Comparison of ENCODE assay signal across 24 cellular contexts in the genomic region with DNA sequence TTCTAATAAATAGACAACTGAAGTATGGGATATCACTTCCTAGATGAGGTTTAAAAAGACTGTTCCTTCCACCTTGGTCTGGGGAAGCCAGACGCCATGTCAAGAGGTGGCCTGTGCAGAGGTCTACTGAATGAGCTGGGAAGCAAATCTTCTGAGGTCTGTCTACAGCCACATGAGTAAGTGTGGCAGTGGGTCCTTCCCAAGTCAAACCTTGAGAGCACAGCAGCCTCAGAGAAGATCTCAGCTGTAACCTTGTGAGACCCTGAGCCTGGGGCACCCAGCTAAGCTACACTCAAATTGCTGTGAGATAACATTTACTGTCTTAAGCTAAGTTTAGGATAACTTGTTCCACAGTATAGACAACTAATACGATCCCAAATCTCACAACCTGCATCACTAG. TPM values are rescaled to one million over a fixed set of nuclear protein-coding genes. Genes with fewer than 3 reads are reported as not detected.
DNase-seq lines count a peak whose midpoint lies in the region; ATAC-seq and TF ChIP-seq lines count a peak whose summit lies in the region.
"Had no signal": no experiment of that assay in that cellular context is flagged by ENCODE, and none has a peak within 500 bp of the region (broad histone marks: within the 10 kb centered on the region; RNA-seq: fewer than 3 reads in every experiment).

No MANE protein-coding gene starts in this region.

- 0 out of 2 replicates have a peak overlapping the region, but pooled peaks have one; percentile 7 for H3K27ac Mint-ChIP-seq in WTC11
- peak overlapping the region; percentile 72 for H3K27ac Mint-ChIP-seq in stimulated activated effector memory CD8-positive, alpha-beta T cell treated with anti-CD3 and anti-CD28 coated beads, Interleukin-12 subunit alpha, Interleukin-12 subunit beta, amount 100 ng/mL, for 72 hours
- H3K27ac Mint-ChIP-seq in activated CD4-positive, alpha-beta T cell treated with anti-CD3 and anti-CD28 coated beads, Interleukin-2, amount 10 ng/mL, durations not matched to agents 24 days and 14 days = no peak overlapping the region
- H3K27ac Mint-ChIP-seq: activated T-helper 2 cell treated with anti-CD3 and anti-CD28 coated beads, Interferon-gamma antibody, Interleukin-2, Interleukin-4, amounts not matched to agents 10 μg/mL and 5 μg/mL and 100 μg/mL, durations not matched to agents 14 hours and 24 hours and 36 hours had no signal

- no peak overlapping the region for H2AFZ ChIP-seq in SK-N-SH (ENCODE audit: low read depth)

- H3K27me3 Mint-ChIP-seq in WTC11 (ENCODE audit: low read depth) = no peaks in the 10 kb centered on the region
- H3K27me3 Mint-ChIP-seq in activated CD4-positive, alpha-beta T cell treated with anti-CD3 and anti-CD28 coated beads, Interleukin-2, amount 10 ng/mL, durations not matched to agents 24 days and 14 days = no peaks in the 10 kb centered on the region
- H3K27me3 Mint-ChIP-seq: brain had no signal

- no peak overlapping the region for H3K4me3 Mint-ChIP-seq in WTC11
- H3K4me3 Mint-ChIP-seq in stimulated activated effector memory CD8-positive, alpha-beta T cell treated with anti-CD3 and anti-CD28 coated beads, Interleukin-12 subunit alpha, Interleukin-12 subunit beta, amount 100 ng/mL, for 72 hours = no peak overlapping the region
- H3K4me3 Mint-ChIP-seq in activated CD4-positive, alpha-beta T cell treated with anti-CD3 and anti-CD28 coated beads, Interleukin-2, amount 10 ng/mL, durations not matched to agents 24 days and 14 days = no peak overlapping the region
- H3K4me3 Mint-ChIP-seq: brain had no signal

- no peaks in the 10 kb centered on the region for H3K36me3 Mint-ChIP-seq in WTC11
- peaks cover 41% of the 10 kb centered on the region for H3K36me3 Mint-ChIP-seq in stimulated activated effector memory CD8-positive, alpha-beta T cell treated with anti-CD3 and anti-CD28 coated beads, Interleukin-12 subunit alpha, Interleukin-12 subunit beta, amount 100 ng/mL, for 72 hours
- H3K36me3 Mint-ChIP-seq in activated CD4-positive, alpha-beta T cell treated with anti-CD3 and anti-CD28 coated beads, Interleukin-2, amount 10 ng/mL, durations not matched to agents 24 days and 14 days (ENCODE audit: low read depth) = peaks cover 14% of the 10 kb centered on the region

- DNase-seq in SK-N-SH (no peak), WTC11 (ENCODE audit: low spot score) (no peak), cardiac septum (ENCODE audit: low spot score) (no peak)
- DNase-seq in stimulated activated effector memory CD8-positive, alpha-beta T cell treated with anti-CD3 and anti-CD28 coated beads, Interleukin-12 subunit alpha, Interleukin-12 subunit beta, amount 100 ng/mL, for 72 hours (ENCODE audit: low spot score in 2 of 2) = no peak
- no peak for DNase-seq in activated CD4-positive, alpha-beta T cell treated with anti-CD3 and anti-CD28 coated beads, Interleukin-2, amount 10 ng/mL, durations not matched to agents 24 days and 14 days
- DNase-seq: Caco-2; heart left ventricle; NCI-H1417 treated with DMSO at 0.1 percent for 48 hours; NCI-H2107; NCI-H510A treated with DMSO at 0.1 percent for 48 hours; stimulated activated naive CD4-positive, alpha-beta T cell; T-helper 2 cell; thyroid gland had no signal

- peaks cover 5% of the 10 kb centered on the region for H3K4me1 Mint-ChIP-seq in WTC11
- H3K4me1 Mint-ChIP-seq in stimulated activated effector memory CD8-positive, alpha-beta T cell treated with anti-CD3 and anti-CD28 coated beads, Interleukin-12 subunit alpha, Interleukin-12 subunit beta, amount 100 ng/mL, for 72 hours = peaks cover 24% of the 10 kb centered on the region
- peaks cover 25% of the 10 kb centered on the region for H3K4me1 Mint-ChIP-seq in activated CD4-positive, alpha-beta T cell treated with anti-CD3 and anti-CD28 coated beads, Interleukin-2, amount 10 ng/mL, durations not matched to agents 24 days and 14 days

- TF ChIP-seq EP300 in SK-N-SH (IDR thresholded peaks at IDR 0.05; ENCODE audit: borderline replicate concordance in 1 of 2, low read depth in 1 of 2, low read length in 1 of 2) = no peak

- no peak for ATAC-seq in SK-N-SH treated with all-trans-retinoic acid at 6 μM for 48 hours
- ATAC-seq in WTC11 = no peak
- no peak for ATAC-seq in stimulated activated effector memory CD8-positive, alpha-beta T cell treated with anti-CD3 and anti-CD28 coated beads, Interleukin-12 subunit alpha, Interleukin-12 subunit beta, amount 100 ng/mL, for 72 hours
- ATAC-seq in GM21526 (IDR thresholded peaks at IDR 0.05; ENCODE audit: low FRiP score, unreplicated experiment) = no peak
- ATAC-seq: heart left ventricle, HepG2, Panc1 had no signal

- no peak for TF ChIP-seq RAD21 in SK-N-SH (IDR thresholded peaks at IDR 0.05; ENCODE audit: low read length)

- H3F3A ChIP-seq in SK-N-SH (replicated peaks; ENCODE audit: insufficient read depth) = no peaks in the 10 kb centered on the region

- no peaks in the 10 kb centered on the region; a peak in 2 of 4 replicates for H3K4me1 ChIP-seq in SK-N-SH (ENCODE audit: control insufficient read depth in 1 of 2, insufficient read depth in 2 of 2, low read depth in 1 of 2, low read length in 1 of 2)
- peaks cover 11% of the 10 kb centered on the region for H3K4me1 ChIP-seq in mesodermal cell (ENCODE audit: control insufficient read depth, insufficient read depth, low read length, poor library complexity, severe bottlenecking)
- H3K4me1 ChIP-seq: Caco-2 had no signal

- H3K9me3 ChIP-seq in SK-N-SH (no peaks in the 10 kb centered on the region), mesodermal cell (ENCODE audit: control insufficient read depth, low read length) (no peaks in the 10 kb centered on the region)
- H3K9me3 ChIP-seq: Caco-2, heart left ventricle, thyroid gland had no signal

- CTCF ChIA-PET in SK-N-SH (lab: Yijun Ruan, JAX) (no interaction called here), WTC11 (lab: Charles Lee) (no interaction called here)

- H3K9me3 Mint-ChIP-seq in WTC11 = no peaks in the 10 kb centered on the region
- H3K9me3 Mint-ChIP-seq in stimulated activated effector memory CD8-positive, alpha-beta T cell treated with anti-CD3 and anti-CD28 coated beads, Interleukin-12 subunit alpha, Interleukin-12 subunit beta, amount 100 ng/mL, for 72 hours = no peaks in the 10 kb centered on the region
- H3K9me3 Mint-ChIP-seq in activated CD4-positive, alpha-beta T cell treated with anti-CD3 and anti-CD28 coated beads, Interleukin-2, amount 10 ng/mL, durations not matched to agents 24 days and 14 days = no peaks in the 10 kb centered on the region
- H3K9me3 Mint-ChIP-seq: activated T-helper 2 cell treated with anti-CD3 and anti-CD28 coated beads, Interferon-gamma antibody, Interleukin-2, Interleukin-4, amounts not matched to agents 10 μg/mL and 5 μg/mL and 100 μg/mL, durations not matched to agents 14 hours and 24 hours and 36 hours; brain had no signal

- H3K79me2 ChIP-seq in SK-N-SH (ENCODE audit: insufficient read depth) = peaks cover 5% of the 10 kb centered on the region; the same call in 1 of the 2 replicates

- H3K4me3 ChIP-seq in SK-N-SH (ENCODE audit: low read depth in 2 of 2, low read length in 1 of 2) (no peak overlapping the region), mesodermal cell (ENCODE audit: extremely low read depth, insufficient read depth, low read length, poor library complexity, severe bottlenecking) (no peak overlapping the region)
- H3K4me3 ChIP-seq: coronary artery, heart left ventricle, skin epidermis, thyroid gland had no signal

- H3K9me2 ChIP-seq in SK-N-SH = no peaks in the 10 kb centered on the region

- WGBS in SK-N-SH (ENCODE audit: low lambda C conversion rate) = 100% methylated on average over 2 of the region's 2 CpGs
- 100% methylated on average over 1 to 2 of the region's 2 CpGs for WGBS in mesodermal cell (ENCODE audit: insufficient coverage in 2 of 2), 2 experiments

- H3K9ac ChIP-seq in SK-N-SH = no peak overlapping the region

- intact Hi-C loops in cardiac septum (cut with DNase I) = loop anchor here (10.0 kb wide), 1 partner anchor 439 kb away; no protein-coding TSS in a partner anchor
- intact Hi-C loops in activated CD4-positive, alpha-beta T cell treated with anti-CD3 and anti-CD28 coated beads, Interleukin-2, amount 10 ng/mL, durations not matched to agents 24 days and 14 days (cut with micrococcal nuclease) = loop anchor here (10.0 kb wide), 1 partner anchor 379 kb away; no protein-coding TSS in a partner anchor

- no peak overlapping the region for H3K4me2 ChIP-seq in SK-N-SH

- H3K36me3 ChIP-seq in SK-N-SH (replicated peaks in 1 of 2; ENCODE audit: control insufficient read depth in 1 of 2, insufficient read depth in 2 of 2, low read length in 1 of 2) (no peaks in the 10 kb centered on the region), mesodermal cell (ENCODE audit: control insufficient read depth, insufficient read depth, low read length) (peaks cover 14% of the 10 kb centered on the region)
- H3K36me3 ChIP-seq: thyroid gland had no signal

- no peaks in the 10 kb centered on the region for H4K20me1 ChIP-seq in SK-N-SH (ENCODE audit: insufficient read depth)

- H3K27ac ChIP-seq in SK-N-SH (ENCODE audit: low read depth in 2 of 2, low read length in 1 of 2) (peak overlapping the region; percentile 30 to 51; a peak in 3 of 4 replicates), mesodermal cell (ENCODE audit: low read depth, low read length, severe bottlenecking) (peak overlapping the region; percentile 76)
- H3K27ac ChIP-seq: 22Rv1, coronary artery, heart left ventricle, thyroid gland, VCaP had no signal

- TF ChIP-seq CTCF in SK-N-SH (IDR thresholded peaks at IDR 0.05) = no peak
- no peak for TF ChIP-seq CTCF in WTC11 (IDR thresholded peaks at IDR 0.05)

- no peaks in the 10 kb centered on the region for H3K27me3 ChIP-seq in SK-N-SH (ENCODE audit: insufficient read depth)
- H3K27me3 ChIP-seq: heart left ventricle, thyroid gland had no signal

- POLR2A ChIA-PET in SK-N-SH (lab: Yijun Ruan, JAX) (no interaction called here), WTC11 (lab: Charles Lee) (interaction anchor here (1.6 kb wide), 1 partner anchor 20 kb away, joined by 7 read pairs; the partner anchor contains the start of gene NDUFA12)

TF ChIP-seq in SK-N-SH, 30 proteins besides CTCF, POLR2A, EP300 and RAD21:
- no peak for TF ChIP-seq RCOR1 (IDR thresholded peaks at IDR 0.05; ENCODE audit: low read length)

RNA-seq across cellular contexts. Expression of gene NDUFA12, which starts 20.2 kb away (rescaled TPM):
- polyA plus RNA-seq in SK-N-SH (2012; rRNA removed) = 106 and 130 TPM in 2 replicates
- 156 and 173 TPM in 2 replicates for polyA plus RNA-seq in SK-N-SH (2012; cell fraction: cytosol; rRNA removed)
- polyA plus RNA-seq in SK-N-SH (2012; cell fraction: nucleus; rRNA removed) = 22.6 and 36.1 TPM in 2 replicates
- total RNA-seq in WTC11 (2021) (87.3 to 102 TPM (median 97.0 TPM) in 3 replicates), cardiac septum (228 TPM)
- polyA plus RNA-seq in mesodermal cell (2013, experiment 1 of 2) = 156 TPM
- polyA plus RNA-seq in mesodermal cell (2013, experiment 2 of 2) = 159 TPM
- 111 and 116 TPM in 2 replicates for total RNA-seq in activated CD4-positive, alpha-beta T cell treated with anti-CD3 and anti-CD28 coated beads, Interleukin-2, amount 10 ng/mL, durations not matched to agents 24 days and 14 days
